Comparison of ENCODE assay signal across 11 cellular contexts in the genomic region with DNA sequence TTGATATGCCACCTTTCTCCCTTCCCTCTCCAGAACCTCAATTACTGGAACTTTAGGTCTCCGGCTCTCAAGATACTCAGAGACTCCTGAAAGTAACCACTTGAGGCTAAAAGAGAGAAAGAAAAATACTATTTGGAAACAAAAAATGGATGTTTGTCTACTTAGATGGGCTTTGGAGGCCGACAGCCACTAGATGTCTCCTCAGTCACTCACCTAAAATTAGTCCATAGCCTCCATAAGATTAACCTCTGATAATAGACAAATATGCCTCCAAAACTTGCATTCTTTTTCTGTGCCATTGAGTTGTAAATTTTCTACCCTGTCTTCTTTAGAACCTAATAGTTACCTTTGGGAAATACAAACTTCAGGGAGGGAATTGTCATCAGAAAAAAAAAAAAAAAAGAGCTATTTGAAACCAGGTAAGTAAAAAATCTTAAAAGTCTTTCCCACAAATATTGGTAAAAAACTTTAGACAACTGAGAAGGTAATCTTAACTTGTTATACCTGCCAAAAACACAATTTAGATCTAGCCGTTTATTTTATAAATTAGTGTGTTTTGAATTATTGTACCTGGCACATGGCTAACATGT. TPM values are rescaled to one million over a fixed set of nuclear protein-coding genes. Genes with fewer than 3 reads are reported as not detected.
A peak's percentile ranks its signal among the peaks of the same experiment; 100 is the strongest.
DNase-seq lines count a peak whose midpoint lies in the region; ATAC-seq and TF ChIP-seq lines count a peak whose summit lies in the region.
"Had no signal": no experiment of that assay in that cellular context is flagged by ENCODE, and none has a peak within 500 bp of the region (broad histone marks: within the 10 kb centered on the region; RNA-seq: fewer than 3 reads in every experiment).

No MANE protein-coding gene starts in this region.

- H3K36me3 ChIP-seq in GM23338 (ENCODE audit: insufficient read depth) (no peaks in the 10 kb centered on the region), SU-DHL-6 (ENCODE audit: low read length) (no peaks in the 10 kb centered on the region)

- H3K4me3 Mint-ChIP-seq in GM23338: no peak overlapping the region

- H3K9me2 ChIP-seq in GM23338 (ENCODE audit: insufficient read depth): no peaks in the 10 kb centered on the region
- H3K9me2 ChIP-seq in SU-DHL-6 (replicated peaks; ENCODE audit: insufficient read depth, low read length): no peaks in the 10 kb centered on the region

- H3K9ac ChIP-seq in SU-DHL-6 (ENCODE audit: low read length): no peak overlapping the region

- no peaks in the 10 kb centered on the region for H3K9me3 ChIP-seq in SU-DHL-6 (ENCODE audit: insufficient read depth, low read length)
- H3K9me3 ChIP-seq: body of pancreas had no signal

- H4K20me1 ChIP-seq in GM23338 (replicated peaks; ENCODE audit: insufficient read depth): no peaks in the 10 kb centered on the region
- H4K20me1 ChIP-seq in SU-DHL-6 (ENCODE audit: low read depth, low read length): no peaks in the 10 kb centered on the region

- no peaks in the 10 kb centered on the region; the same call in 2 of the 3 replicates for H3K9me3 Mint-ChIP-seq in GM23338

- H3K4me3 ChIP-seq in AG10803 (ENCODE audit: low read length): no peak overlapping the region
- no peak overlapping the region for H3K4me3 ChIP-seq in GM23338
- H3K4me3 ChIP-seq in SU-DHL-6 (ENCODE audit: insufficient read depth, low read length, poor library complexity, severe bottlenecking): no peak overlapping the region
- H3K4me3 ChIP-seq: body of pancreas had no signal

- ATAC-seq in GM23338: no peak
- no peak for ATAC-seq in HG02798 (IDR thresholded peaks at IDR 0.05; ENCODE audit: poor library complexity, unreplicated experiment)
- ATAC-seq: body of pancreas had no signal

- H3K27me3 ChIP-seq in GM23338 (ENCODE audit: insufficient read depth): no peaks in the 10 kb centered on the region
- H3K27me3 ChIP-seq in SU-DHL-6 (ENCODE audit: low read length): no peaks in the 10 kb centered on the region
- H3K27me3 ChIP-seq: body of pancreas had no signal

- 0 out of 2 replicates have a peak, but pooled peaks cover 3% of the 10 kb centered on the region for H3K4me1 ChIP-seq in GM23338 (ENCODE audit: insufficient read depth)
- H3K4me1 ChIP-seq: body of pancreas had no signal

- peaks cover 3% of the 10 kb centered on the region; the same call in 1 of the 3 replicates for H3K36me3 Mint-ChIP-seq in GM23338 (ENCODE audit: low read depth)

- peak overlapping the region; percentile 57; the same call in 1 of the 2 replicates for H2AFZ ChIP-seq in GM23338
- no peak overlapping the region for H2AFZ ChIP-seq in SU-DHL-6 (ENCODE audit: low read depth, low read length, severe bottlenecking)

- H3K4me1 Mint-ChIP-seq in GM23338: peaks cover 9% of the 10 kb centered on the region; the same call in 2 of the 3 replicates

- DNase-seq in AG10803 (ENCODE audit: low read depth) (no peak), GM23338 (ENCODE audit: low spot score) (no peak), iris pigment epithelial cell (ENCODE audit: low read depth) (peak; percentile 15), ecto neural progenitor cell (ENCODE audit: low spot score) (no peak), NCI-H2081 (lab: John Stamatoyannopoulos, UW) (no peak), occipital lobe (lab: John Stamatoyannopoulos, UW) (no peak)
- DNase-seq: activated CD4-positive, alpha-beta T cell treated with anti-CD3 and anti-CD28 coated beads for 1 hour; body of pancreas; NCI-H526 treated with DMSO at 0.1 percent for 48 hours had no signal

- peaks cover 3% of the 10 kb centered on the region; the same call in 1 of the 2 replicates for H3F3A ChIP-seq in GM23338 (replicated peaks; ENCODE audit: low read depth)
- H3F3A ChIP-seq in SU-DHL-6 (ENCODE audit: insufficient read depth): no peaks in the 10 kb centered on the region

- H3K27ac ChIP-seq in GM23338 (ENCODE audit: low read depth) (no peak overlapping the region), SU-DHL-6 (ENCODE audit: low read depth, low read length) (no peak overlapping the region)
- H3K27ac ChIP-seq: body of pancreas had no signal

- no peak overlapping the region for H3K27ac Mint-ChIP-seq in GM23338

- TF ChIP-seq CTCF in AG10803 (conservative IDR thresholded peaks at IDR 0.05; ENCODE audit: low read length) (peak; percentile 59), GM23338 (conservative IDR thresholded peaks at IDR 0.05; ENCODE audit: low read depth in 2 of 2) (peak; percentile 41 to 61; a peak in 3 of 4 replicates), SU-DHL-6 (IDR thresholded peaks at IDR 0.05; ENCODE audit: insufficient read depth, low read length, poor library complexity, severe bottlenecking) (peak; percentile 12)

- H3K79me2 ChIP-seq in GM23338 (replicated peaks; ENCODE audit: insufficient read depth) (no peaks in the 10 kb centered on the region), SU-DHL-6 (ENCODE audit: insufficient read depth, low read length) (no peaks in the 10 kb centered on the region)

- H3K27me3 Mint-ChIP-seq in GM23338 (ENCODE audit: insufficient read depth, low read depth, poor library complexity): peaks cover 1% of the 10 kb centered on the region

- H3K4me2 ChIP-seq in GM23338 (no peak overlapping the region), SU-DHL-6 (ENCODE audit: low read depth, low read length, poor library complexity, severe bottlenecking) (no peak overlapping the region)

TF ChIP-seq in GM23338, 12 proteins besides CTCF, POLR2A, EP300 and RAD21 (continues in another document):
- TF ChIP-seq EZH2phosphoT487 (IDR thresholded peaks at IDR 0.05; ENCODE audit: unreplicated experiment): no peak
- TF ChIP-seq EZH2 (IDR thresholded peaks at IDR 0.05; ENCODE audit: low read depth, unreplicated experiment): no peak
- no peak for TF ChIP-seq STAT1 (IDR thresholded peaks at IDR 0.05; ENCODE audit: unreplicated experiment)
- no peak for TF ChIP-seq CREB1 (CRISPR knock-in tag; IDR thresholded peaks at IDR 0.05; ENCODE audit: low read depth)
- TF ChIP-seq, protein P1, sequence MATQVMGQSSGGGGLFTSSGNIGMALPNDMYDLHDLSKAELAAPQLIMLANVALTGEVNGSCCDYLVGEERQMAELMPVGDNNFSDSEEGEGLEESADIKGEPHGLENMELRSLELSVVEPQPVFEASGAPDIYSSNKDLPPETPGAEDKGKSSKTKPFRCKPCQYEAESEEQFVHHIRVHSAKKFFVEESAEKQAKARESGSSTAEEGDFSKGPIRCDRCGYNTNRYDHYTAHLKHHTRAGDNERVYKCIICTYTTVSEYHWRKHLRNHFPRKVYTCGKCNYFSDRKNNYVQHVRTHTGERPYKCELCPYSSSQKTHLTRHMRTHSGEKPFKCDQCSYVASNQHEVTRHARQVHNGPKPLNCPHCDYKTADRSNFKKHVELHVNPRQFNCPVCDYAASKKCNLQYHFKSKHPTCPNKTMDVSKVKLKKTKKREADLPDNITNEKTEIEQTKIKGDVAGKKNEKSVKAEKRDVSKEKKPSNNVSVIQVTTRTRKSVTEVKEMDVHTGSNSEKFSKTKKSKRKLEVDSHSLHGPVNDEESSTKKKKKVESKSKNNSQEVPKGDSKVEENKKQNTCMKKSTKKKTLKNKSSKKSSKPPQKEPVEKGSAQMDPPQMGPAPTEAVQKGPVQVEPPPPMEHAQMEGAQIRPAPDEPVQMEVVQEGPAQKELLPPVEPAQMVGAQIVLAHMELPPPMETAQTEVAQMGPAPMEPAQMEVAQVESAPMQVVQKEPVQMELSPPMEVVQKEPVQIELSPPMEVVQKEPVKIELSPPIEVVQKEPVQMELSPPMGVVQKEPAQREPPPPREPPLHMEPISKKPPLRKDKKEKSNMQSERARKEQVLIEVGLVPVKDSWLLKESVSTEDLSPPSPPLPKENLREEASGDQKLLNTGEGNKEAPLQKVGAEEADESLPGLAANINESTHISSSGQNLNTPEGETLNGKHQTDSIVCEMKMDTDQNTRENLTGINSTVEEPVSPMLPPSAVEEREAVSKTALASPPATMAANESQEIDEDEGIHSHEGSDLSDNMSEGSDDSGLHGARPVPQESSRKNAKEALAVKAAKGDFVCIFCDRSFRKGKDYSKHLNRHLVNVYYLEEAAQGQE (IDR thresholded peaks at IDR 0.05; ENCODE audit: unreplicated experiment): no peak
- TF ChIP-seq ZNF114 (CRISPR knock-in tag; IDR thresholded peaks at IDR 0.05): no peak
- TF ChIP-seq POLR2AphosphoS5 (IDR thresholded peaks at IDR 0.05; ENCODE audit: low read depth): no peak

RNA-seq across cellular contexts. Expression of a gene that starts 11.2 kb away (rescaled TPM):
- total RNA-seq in GM23338 (2014; rRNA removed; shearing (Covaris generic)): 155 and 183 TPM in 2 replicates
- 26.2 and 27.8 TPM in 2 replicates for polyA plus RNA-seq in GM23338 (2016; fragmentation: Nextera tagmentation; extraction: Ambion mirVana)
- total RNA-seq in occipital lobe: 27.0 TPM

RNA-seq across cellular contexts. Expression of a gene that starts 34.3 kb away (rescaled TPM):
- total RNA-seq in GM23338 (2014; rRNA removed; shearing (Covaris generic)): 50.0 and 62.2 TPM in 2 replicates
- polyA plus RNA-seq in GM23338 (2016; fragmentation: Nextera tagmentation; extraction: Ambion mirVana): 25.6 and 26.9 TPM in 2 replicates
- total RNA-seq in occipital lobe: 39.0 TPM
